Comparison of ENCODE assay signal across 24 cellular contexts in genomic region chr18:49756135-49756534, GRCh38. TPM values are rescaled to one million over a fixed set of nuclear protein-coding genes. Genes with fewer than 3 reads are reported as not detected.
A peak's percentile ranks its signal among the peaks of the same experiment; 100 is the strongest.
DNase-seq lines count a peak whose midpoint lies in the region; ATAC-seq, FAIRE-seq and TF ChIP-seq lines count a peak whose summit lies in the region.
"Had no signal": no experiment of that assay in that cellular context is flagged by ENCODE, and none has a peak within 500 bp of the region (broad histone marks: within the 10 kb centered on the region; RNA-seq: fewer than 3 reads in every experiment).

No MANE protein-coding gene starts in this region.

- in situ Hi-C loops in HepG2 (cut with HindIII; ENCODE audit: extremely low pct_ligation_motif_present, low pct_unique_long_range_greater_than_20kb), result no loop called here

- peaks cover 15% of the 10 kb centered on the region for H3K4me1 ChIP-seq in HepG2 (ENCODE audit: insufficient read depth, low read length)
- peaks cover 13% of the 10 kb centered on the region for H3K4me1 ChIP-seq in CD4-positive, alpha-beta memory T cell (ENCODE audit: insufficient read depth, low read length)
- H3K4me1 ChIP-seq: A549 had no signal

- FAIRE-seq in HepG2 (lab: Jason Lieb, UNC), result no peak
- FAIRE-seq: A549, GM12878, GM19239, H54, HTR-8/SVneo had no signal

- CTCF ChIA-PET in HepG2 (lab: Yijun Ruan, JAX; ENCODE audit: low intra/inter-chr PET ratio, low total read pairs), result no interaction called here
- CTCF ChIA-PET in CD4-positive, alpha-beta memory T cell (lab: Charles Lee; ENCODE audit: partially characterized antibody), result no interaction called here

- peaks cover 1 to 14% of the 10 kb centered on the region in 2 experiments; a peak in 4 of 5 replicates for H3K27me3 ChIP-seq in HepG2 (ENCODE audit: control insufficient read depth in 1 of 2, insufficient read depth in 2 of 2, low read length in 2 of 2)
- H3K27me3 ChIP-seq in CD4-positive, alpha-beta memory T cell (ENCODE audit: insufficient read depth, low read length), result no peaks in the 10 kb centered on the region

- H3K27ac Mint-ChIP-seq in activated naive CD8-positive, alpha-beta T cell treated with anti-CD3 and anti-CD28 coated beads, Interleukin-2, amount 50 U/mL, for 24 hours, result peak overlapping the region; percentile 57
- no peak overlapping the region for H3K27ac Mint-ChIP-seq in activated naive CD8-positive, alpha-beta T cell treated with anti-CD3 and anti-CD28 coated beads for 36 hours
- no peak overlapping the region for H3K27ac Mint-ChIP-seq in osteocyte (ENCODE audit: unreplicated experiment)
- H3K27ac Mint-ChIP-seq in CD4-positive, alpha-beta memory T cell, result no peak overlapping the region
- H3K27ac Mint-ChIP-seq: CD4-positive, alpha-beta T cell; HFFc6 had no signal

- no peaks in the 10 kb centered on the region for H3K36me3 ChIP-seq in HepG2 (replicated peaks in 1 of 2; ENCODE audit: control insufficient read depth in 1 of 2, insufficient read depth in 2 of 2, low read length in 2 of 2)
- no peaks in the 10 kb centered on the region for H3K36me3 ChIP-seq in CD4-positive, alpha-beta memory T cell (ENCODE audit: insufficient read depth, low read length)

- H3K4me2 ChIP-seq in HepG2 (ENCODE audit: low read depth, low read length), result no peak overlapping the region
- H3K4me2 ChIP-seq: A549 had no signal

- no peak for TF ChIP-seq RAD21 in HepG2 (CRISPR knock-in tag; IDR thresholded peaks at IDR 0.05)

- H2AFZ ChIP-seq in HepG2 (ENCODE audit: low read length), result no peak overlapping the region
- H2AFZ ChIP-seq: GM23248 had no signal

- peaks cover 9% of the 10 kb centered on the region for H3K4me1 Mint-ChIP-seq in activated naive CD8-positive, alpha-beta T cell treated with anti-CD3 and anti-CD28 coated beads, Interleukin-2, amount 50 U/mL, for 24 hours
- H3K4me1 Mint-ChIP-seq in activated naive CD8-positive, alpha-beta T cell treated with anti-CD3 and anti-CD28 coated beads for 36 hours, result peaks cover 14% of the 10 kb centered on the region
- H3K4me1 Mint-ChIP-seq in osteocyte (ENCODE audit: unreplicated experiment), result no peaks in the 10 kb centered on the region
- H3K4me1 Mint-ChIP-seq in CD4-positive, alpha-beta memory T cell, result peaks cover 14 to 26% (median 18%) of the 10 kb centered on the region in 4 donors

- H3K36me3 Mint-ChIP-seq in activated naive CD8-positive, alpha-beta T cell treated with anti-CD3 and anti-CD28 coated beads, Interleukin-2, amount 50 U/mL, for 24 hours (ENCODE audit: low read depth), result no peaks in the 10 kb centered on the region
- no peaks in the 10 kb centered on the region for H3K36me3 Mint-ChIP-seq in activated naive CD8-positive, alpha-beta T cell treated with anti-CD3 and anti-CD28 coated beads for 36 hours
- H3K36me3 Mint-ChIP-seq in osteocyte (ENCODE audit: unreplicated experiment), result no peaks in the 10 kb centered on the region
- H3K36me3 Mint-ChIP-seq in CD4-positive, alpha-beta memory T cell, result no peaks in the 10 kb centered on the region

- TF ChIP-seq CTCF in HepG2 (CRISPR knock-in tag; IDR thresholded peaks at IDR 0.05), result no peak
- TF ChIP-seq CTCF in osteocyte (IDR thresholded peaks at IDR 0.05), result no peak

- H3K27me3 Mint-ChIP-seq in activated naive CD8-positive, alpha-beta T cell treated with anti-CD3 and anti-CD28 coated beads, Interleukin-2, amount 50 U/mL, for 24 hours, result peaks cover 2% of the 10 kb centered on the region
- peaks cover 4% of the 10 kb centered on the region for H3K27me3 Mint-ChIP-seq in activated naive CD8-positive, alpha-beta T cell treated with anti-CD3 and anti-CD28 coated beads for 36 hours
- peaks cover 27% of the 10 kb centered on the region for H3K27me3 Mint-ChIP-seq in osteocyte (ENCODE audit: unreplicated experiment)
- H3K27me3 Mint-ChIP-seq in CD4-positive, alpha-beta memory T cell, result no peaks in the 10 kb centered on the region
- H3K27me3 Mint-ChIP-seq: CD4-positive, alpha-beta T cell had no signal

- ATAC-seq in activated naive CD8-positive, alpha-beta T cell treated with anti-CD3 and anti-CD28 coated beads, Interleukin-2, amount 50 U/mL, for 24 hours, result no peak
- ATAC-seq in HepG2 (peak; percentile 48), SK-N-SH treated with all-trans-retinoic acid at 6 μM for 48 hours (no peak), GM18519 (IDR thresholded peaks at IDR 0.05; ENCODE audit: low FRiP score, unreplicated experiment) (no peak), GM21825 (IDR thresholded peaks at IDR 0.05; ENCODE audit: unreplicated experiment) (no peak)
- ATAC-seq: A549, GM12878, HCT116 had no signal

- no peak overlapping the region for H3K9ac ChIP-seq in HepG2 (ENCODE audit: insufficient read depth, low read depth, low read length)
- H3K9ac ChIP-seq: GM23248 had no signal

- POLR2A ChIA-PET in HepG2 (lab: Yijun Ruan, JAX), result no interaction called here
- POLR2A ChIA-PET in CD4-positive, alpha-beta memory T cell (lab: Charles Lee; ENCODE audit: partially characterized antibody), result no interaction called here

- no peaks in the 10 kb centered on the region for H3K9me3 ChIP-seq in HepG2 (ENCODE audit: low read length)
- H3K9me3 ChIP-seq in CD4-positive, alpha-beta memory T cell (ENCODE audit: control insufficient read depth in 1 of 2, low read length in 2 of 2), result no peaks in the 10 kb centered on the region
- H3K9me3 ChIP-seq: A549 had no signal

- H3K9me3 Mint-ChIP-seq in activated naive CD8-positive, alpha-beta T cell treated with anti-CD3 and anti-CD28 coated beads, Interleukin-2, amount 50 U/mL, for 24 hours, result peaks cover 5% of the 10 kb centered on the region
- no peaks in the 10 kb centered on the region for H3K9me3 Mint-ChIP-seq in activated naive CD8-positive, alpha-beta T cell treated with anti-CD3 and anti-CD28 coated beads for 36 hours
- H3K9me3 Mint-ChIP-seq in osteocyte (ENCODE audit: unreplicated experiment), result no peaks in the 10 kb centered on the region
- H3K9me3 Mint-ChIP-seq in CD4-positive, alpha-beta memory T cell, result no peaks in the 10 kb centered on the region
- H3K9me3 Mint-ChIP-seq: CD4-positive, alpha-beta T cell; HFFc6 had no signal

- no peaks in the 10 kb centered on the region for H4K20me1 ChIP-seq in HepG2 (ENCODE audit: insufficient read depth, low read length)

- TF ChIP-seq EP300 in HepG2 (IDR thresholded peaks at IDR 0.05; ENCODE audit: low read depth in 2 of 2, low read length in 2 of 2) (no peak), HepG2 (CRISPR knock-in tag; IDR thresholded peaks at IDR 0.05; ENCODE audit: borderline replicate concordance) (no peak)

- no peak overlapping the region for H3K4me3 ChIP-seq in HepG2 (replicated peaks in 1 of 3; ENCODE audit: insufficient read depth in 1 of 3, low read depth in 2 of 3, low read length in 3 of 3)
- H3K4me3 ChIP-seq in CD4-positive, alpha-beta memory T cell (ENCODE audit: low read length in 2 of 2), result no peak overlapping the region
- H3K4me3 ChIP-seq: A549, GM12878, GM23248 had no signal

- no peak overlapping the region for H3K27ac ChIP-seq in HepG2 (ENCODE audit: extremely low read length, insufficient read depth, low read length)
- H3K27ac ChIP-seq in CD4-positive, alpha-beta memory T cell (ENCODE audit: low read depth, low read length), result no peak overlapping the region
- H3K27ac ChIP-seq: 22Rv1, A549, C4-2B, GM23248 had no signal

- H3K79me2 ChIP-seq in HepG2 (ENCODE audit: insufficient read depth, low read length), result no peaks in the 10 kb centered on the region

- no peak for TF ChIP-seq POLR2A in HepG2 (IDR thresholded peaks at IDR 0.05; ENCODE audit: insufficient read depth in 1 of 2, low read depth in 2 of 2, low read length in 2 of 2)

- intact Hi-C loops in HepG2 (cut with micrococcal nuclease; ENCODE audit: unreplicated experiment), result no loop called here
- intact Hi-C loops in CD4-positive, alpha-beta memory T cell (cut with micrococcal nuclease), result no loop called here

- 48% methylated on average over 5 of the region's 6 CpGs for WGBS in HepG2 (ENCODE audit: low lambda C conversion rate)

- no TSS peak for BruUV-seq in HepG2 (replicated peaks; lab: Mats Ljungman, UMichigan)

- no peak overlapping the region for H3K4me3 Mint-ChIP-seq in activated naive CD8-positive, alpha-beta T cell treated with anti-CD3 and anti-CD28 coated beads, Interleukin-2, amount 50 U/mL, for 24 hours
- no peak overlapping the region for H3K4me3 Mint-ChIP-seq in activated naive CD8-positive, alpha-beta T cell treated with anti-CD3 and anti-CD28 coated beads for 36 hours
- H3K4me3 Mint-ChIP-seq in osteocyte (ENCODE audit: unreplicated experiment), result no peak overlapping the region
- H3K4me3 Mint-ChIP-seq in CD4-positive, alpha-beta memory T cell, result no peak overlapping the region
- H3K4me3 Mint-ChIP-seq: CD4-positive, alpha-beta T cell; HFFc6 had no signal

- no peak for DNase-seq in activated naive CD8-positive, alpha-beta T cell treated with anti-CD3 and anti-CD28 coated beads, Interleukin-2, amount 50 U/mL, for 24 hours
- DNase-seq in activated naive CD8-positive, alpha-beta T cell treated with anti-CD3 and anti-CD28 coated beads for 36 hours, result no peak
- no peak for DNase-seq in HepG2 (ENCODE audit: low spot score)
- peak; percentile 66 for DNase-seq in osteocyte (ENCODE audit: extremely low spot score, unreplicated experiment)
- DNase-seq in CD4-positive, alpha-beta memory T cell, result no peak
- DNase-seq: AML-193; Calu3; CD4-positive, alpha-beta T cell; DMS53; DND-41; EL; GM23248; HFFc6 had no signal

RNA-seq across cellular contexts. Expression of gene ACAA2, which starts 57.2 kb away (rescaled TPM):
- 10 to 100 TPM; 76.3 to 80.3 TPM for total RNA-seq in activated naive CD8-positive, alpha-beta T cell treated with anti-CD3 and anti-CD28 coated beads for 36 hours
- total RNA-seq in HepG2 (2016; rRNA removed; fragmentation: Illumina TruSeq; extraction: Trizol) (182 and 269 TPM in 2 replicates), osteocyte (57.0 and 57.7 TPM in 2 replicates)
- total RNA-seq in HepG2 (2016; cell fraction: cytosol; rRNA removed; fragmentation: Illumina TruSeq; extraction: Trizol; ENCODE audit: low read depth), result 66.8 and 71.6 TPM in 2 replicates
- total RNA-seq in HepG2 (2016; cell fraction: insoluble cytoplasmic fraction; rRNA removed; fragmentation: Illumina TruSeq; extraction: Trizol), result 184 and 258 TPM in 2 replicates
- total RNA-seq in HepG2 (2016; cell fraction: membrane; rRNA removed; fragmentation: Illumina TruSeq; extraction: Trizol), result 178 and 187 TPM in 2 replicates
- total RNA-seq in HepG2 (2016; cell fraction: nucleus; rRNA removed; fragmentation: Illumina TruSeq; extraction: Trizol), result 79.1 and 82.2 TPM in 2 replicates
- polyA plus RNA-seq in HepG2 (2011; rRNA removed), result 35.5 and 51.6 TPM in 2 replicates
- polyA plus RNA-seq in HepG2 (2011; cell fraction: cytosol; rRNA removed), result 33.7 and 51.5 TPM in 2 replicates
- polyA plus RNA-seq in HepG2 (2011; cell fraction: nucleus; rRNA removed), result 16.7 and 21.8 TPM in 2 replicates
- polyA plus RNA-seq in HepG2 (2012), result 88.9 and 134 TPM in 2 replicates
- 103 and 113 TPM in 2 replicates for polyA plus RNA-seq in HepG2 (2016; cell fraction: cytosol; fragmentation: Illumina TruSeq; extraction: Trizol; ENCODE audit: low read depth)
- polyA plus RNA-seq in HepG2 (2016; cell fraction: insoluble cytoplasmic fraction; fragmentation: Illumina TruSeq; extraction: Trizol; ENCODE audit: low read depth), result 244 and 251 TPM in 2 replicates
- 158 and 166 TPM in 2 replicates for polyA plus RNA-seq in HepG2 (2016; cell fraction: membrane; fragmentation: Illumina TruSeq; extraction: Trizol; ENCODE audit: low read depth)
- 102 and 114 TPM in 2 replicates for polyA plus RNA-seq in HepG2 (2016; cell fraction: nucleus; fragmentation: Illumina TruSeq; extraction: Trizol; ENCODE audit: insufficient read depth, low read depth)
- polyA minus RNA-seq in HepG2 (2011; rRNA and poly(A)+ RNA removed; ENCODE audit: low replicate concordance), result 17.9 and 23.0 TPM in 2 replicates
- polyA minus RNA-seq in HepG2 (2011; cell fraction: cytosol; rRNA and poly(A)+ RNA removed), result 25.4 and 27.8 TPM in 2 replicates
- polyA minus RNA-seq in HepG2 (2011; cell fraction: nucleus; rRNA and poly(A)+ RNA removed), result 27.8 and 29.3 TPM in 2 replicates
- 10 to 100 TPM; 21.8 to 23.8 TPM for total RNA-seq in CD4-positive, alpha-beta memory T cell
- polyA plus RNA-seq in CD4-positive, alpha-beta memory T cell, result 100 to 1,000 TPM in 1 of 2 donors, 10 to 100 TPM in 1; 64.4 to 150 TPM
